Comparison of ENCODE assay signal across 8 cellular contexts in the genomic region with DNA sequence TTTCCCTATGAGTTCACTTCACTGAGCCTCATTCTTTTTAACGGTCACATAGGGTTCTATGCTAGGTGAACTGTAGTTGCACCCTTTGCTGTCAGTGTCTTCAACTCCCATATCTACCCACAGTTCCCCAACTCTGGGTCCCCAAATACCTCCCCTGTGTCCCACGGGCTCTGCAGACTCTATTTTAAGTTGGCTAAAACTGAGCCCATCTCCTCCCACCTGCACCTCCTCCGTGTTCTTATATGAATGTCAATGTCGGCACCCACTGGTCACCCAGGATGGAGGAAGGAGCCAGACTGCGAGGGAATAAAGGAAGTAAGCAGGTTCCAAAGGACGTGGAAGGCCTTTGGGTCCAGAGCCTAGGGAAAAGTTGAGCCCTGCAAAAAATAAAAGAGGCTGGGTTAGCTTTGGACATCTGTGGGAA. TPM values are rescaled to one million over a fixed set of nuclear protein-coding genes. Genes with fewer than 3 reads are reported as not detected.
DNase-seq lines count a peak whose midpoint lies in the region; ATAC-seq and TF ChIP-seq lines count a peak whose summit lies in the region.

No MANE protein-coding gene starts in this region.

- H3K9me2 ChIP-seq in SU-DHL-6 (replicated peaks; ENCODE audit: insufficient read depth, low read length), result no peaks in the 10 kb centered on the region

- peaks cover 6% of the 10 kb centered on the region for H3F3A ChIP-seq in SU-DHL-6 (ENCODE audit: insufficient read depth)

- no peaks in the 10 kb centered on the region for H3K9me3 ChIP-seq in SU-DHL-6 (ENCODE audit: insufficient read depth, low read length)

- H3K27ac ChIP-seq in SU-DHL-6 (ENCODE audit: low read depth, low read length), result 0 out of 2 replicates have a peak overlapping the region, but pooled peaks have one; percentile 2

- TF ChIP-seq CTCF in GM12875 (IDR thresholded peaks at IDR 0.05; ENCODE audit: borderline replicate concordance, insufficient read depth, low read depth, low read length), result no peak
- TF ChIP-seq CTCF in SU-DHL-6 (IDR thresholded peaks at IDR 0.05; ENCODE audit: insufficient read depth, low read length, poor library complexity, severe bottlenecking), result no peak
- no peak for TF ChIP-seq CTCF in fibroblast of villous mesenchyme (IDR thresholded peaks at IDR 0.05; ENCODE audit: insufficient read depth, low read depth, low read length)

- H3K4me3 ChIP-seq in GM12875 (ENCODE audit: low read depth, low read length), result peak overlapping the region; percentile 62
- peak overlapping the region; percentile 61 for H3K4me3 ChIP-seq in SU-DHL-6 (ENCODE audit: insufficient read depth, low read length, poor library complexity, severe bottlenecking)
- peak overlapping the region; percentile 81 for H3K4me3 ChIP-seq in fibroblast of villous mesenchyme (ENCODE audit: low read depth, low read length)
- peak overlapping the region; percentile 89 for H3K4me3 ChIP-seq in skeletal muscle cell (ENCODE audit: low read depth, low read length)

- H3K36me3 ChIP-seq in SU-DHL-6 (ENCODE audit: low read length), result no peaks in the 10 kb centered on the region

- H3K9ac ChIP-seq in SU-DHL-6 (ENCODE audit: low read length), result peak overlapping the region; percentile 48

- peak overlapping the region; percentile 70 for H3K4me2 ChIP-seq in SU-DHL-6 (ENCODE audit: low read depth, low read length, poor library complexity, severe bottlenecking)

- DNase-seq in fibroblast of villous mesenchyme (ENCODE audit: low read depth) (no peak), skeletal muscle cell (ENCODE audit: low read depth) (no peak), NCI-H1105 (lab: John Stamatoyannopoulos, UW) (no peak), NCI-H2171 (lab: John Stamatoyannopoulos, UW) (no peak)

- no peaks in the 10 kb centered on the region for H3K27me3 ChIP-seq in SU-DHL-6 (ENCODE audit: low read length)

- H3K79me2 ChIP-seq in SU-DHL-6 (ENCODE audit: insufficient read depth, low read length), result peaks cover 26% of the 10 kb centered on the region; the same call in 1 of the 2 replicates

- no peak for ATAC-seq in GM21619 (IDR thresholded peaks at IDR 0.05; ENCODE audit: unreplicated experiment)
- ATAC-seq in HG03159 (IDR thresholded peaks at IDR 0.05; ENCODE audit: unreplicated experiment), result no peak

- peak overlapping the region; percentile 20 for H2AFZ ChIP-seq in SU-DHL-6 (ENCODE audit: low read depth, low read length, severe bottlenecking)

- no peaks in the 10 kb centered on the region for H4K20me1 ChIP-seq in SU-DHL-6 (ENCODE audit: low read depth, low read length)

RNA-seq across cellular contexts. Expression of a gene that starts 0.8 kb away (rescaled TPM):
- total RNA-seq in fibroblast of villous mesenchyme, result 76.0 and 87.9 TPM in 2 replicates

RNA-seq across cellular contexts. Expression of a gene that starts 6.6 kb away (rescaled TPM):
- total RNA-seq in fibroblast of villous mesenchyme, result 126 and 197 TPM in 2 replicates

RNA-seq across cellular contexts. Expression of a gene that starts 15.4 kb away (rescaled TPM):
- total RNA-seq in fibroblast of villous mesenchyme, result 21.6 and 26.7 TPM in 2 replicates
